In genomic region chr11:122180435-122180834, GRCh38 we compare ENCODE assay signal across 12 cellular contexts.
DNase-seq lines count a peak whose midpoint lies in the region; ATAC-seq lines count a peak whose summit lies in the region.
"Had no signal": no experiment of that assay in that cellular context is flagged by ENCODE, and none has a peak within 500 bp of the region (broad histone marks: within the 10 kb centered on the region; RNA-seq: fewer than 3 reads in every experiment).

No MANE protein-coding gene starts in this region.

- peaks cover under 1% of the 10 kb centered on the region for H3K9me3 ChIP-seq in mesodermal cell (ENCODE audit: control insufficient read depth, low read length)

- H3K4me3 ChIP-seq in mesodermal cell (ENCODE audit: extremely low read depth, insufficient read depth, low read length, poor library complexity, severe bottlenecking), result peak overlapping the region; percentile 26

- intact Hi-C loops in posterior vena cava (cut with DNase I), result no loop called here

- WGBS in mesodermal cell (ENCODE audit: insufficient coverage in 2 of 2), 2 experiments, result 20 to 64% methylated on average over 1 of the region's 2 CpGs

- DNase-seq in AG08395 (ENCODE audit: low spot score), result peak; percentile 88
- DNase-seq in NCI-H226, result peak; percentile 88
- peak; percentile 69 for DNase-seq in dermis blood vessel endothelial cell
- DNase-seq in RPMI8226, result no peak
- no peak for DNase-seq in activated T-cell treated with anti-CD3 and anti-CD28 coated beads, Interleukin-2, amount 50 U/mL, for 48 hours
- no peak for DNase-seq in posterior vena cava (ENCODE audit: low spot score)
- DNase-seq: activated CD8-positive, alpha-beta memory T cell treated with anti-CD3 and anti-CD28 coated beads, Interleukin-2, amount 50 U/mL, for 4 hours; CD8-positive, alpha-beta memory T cell; naive thymus-derived CD4-positive, alpha-beta T cell; NCI-H146 had no signal

- H3K4me1 ChIP-seq in mesodermal cell (ENCODE audit: control insufficient read depth, insufficient read depth, low read length, poor library complexity, severe bottlenecking), result peaks cover 22% of the 10 kb centered on the region

- ATAC-seq in HG02840 (IDR thresholded peaks at IDR 0.05; ENCODE audit: low FRiP score, unreplicated experiment), result no peak
- ATAC-seq: naive thymus-derived CD4-positive, alpha-beta T cell had no signal

- peak overlapping the region; percentile 54 for H3K27ac ChIP-seq in mesodermal cell (ENCODE audit: low read depth, low read length, severe bottlenecking)

- peaks cover 6% of the 10 kb centered on the region for H3K36me3 ChIP-seq in mesodermal cell (ENCODE audit: control insufficient read depth, insufficient read depth, low read length)

Comparison
In these comparisons a context has a peak if more than half of its experiments do, and no peak if none do; other contexts are left out.
1. DNase-seq: peak in AG08395 (single experiment), NCI-H226 (single experiment) and dermis blood vessel endothelial cell (single experiment); none in RPMI8226 (single experiment), activated T-cell treated with anti-CD3 and anti-CD28 coated beads, Interleukin-2, amount 50 U/mL, for 48 hours (0 of 2) and posterior vena cava (single experiment).